8 cellular contexts compared by ENCODE assay signal in genomic region chr10:79137826-79138225, GRCh38.
DNase-seq lines count a peak whose midpoint lies in the region; ATAC-seq, FAIRE-seq and TF ChIP-seq lines count a peak whose summit lies in the region.

No MANE protein-coding gene starts in this region.

- H3K27me3 Mint-ChIP-seq in naive thymus-derived CD8-positive, alpha-beta T cell, result no peaks in the 10 kb centered on the region
- H3K27me3 Mint-ChIP-seq in Calu3 (ENCODE audit: unreplicated experiment), result no peaks in the 10 kb centered on the region

- BruUV-seq in OCI-LY7 (replicated peaks; lab: Mats Ljungman, UMichigan) (no TSS peak), GM12878 (replicated peaks; lab: Mats Ljungman, UMichigan) (no TSS peak), Calu3 (replicated peaks; lab: Mats Ljungman, UMichigan) (no TSS peak)

- DNase-seq in GM13976 (ENCODE audit: low spot score), result peak; percentile 82
- peak; percentile 85 for DNase-seq in OCI-LY7 (ENCODE audit: low spot score)
- DNase-seq in GM12878 (ENCODE audit: low read depth, low spot score), result peak; percentile 26
- peak in 9 of 10 donors; percentile 9 to 70 (median 31) for DNase-seq in naive thymus-derived CD8-positive, alpha-beta T cell
- no peak for DNase-seq in RKO (ENCODE audit: low spot score)
- no peak for DNase-seq in Calu3
- no peak for DNase-seq in COLO829 (ENCODE audit: low spot score)

- SMC1A ChIA-PET in GM12878 (lab: Charles Lee; ENCODE audit: uncharacterized antibody, unreplicated experiment), result no interaction called here

- intact Hi-C loops in OCI-LY7 (cut with micrococcal nuclease; ENCODE audit: unreplicated experiment), result loop anchor here (2.0 to 5.0 kb wide), 4 partner anchors 39 to 1106 kb away; partner anchors contain the start of genes RPS24 and ZMIZ1
- intact Hi-C loops in GM12878 (cut with micrococcal nuclease; ENCODE audit: unreplicated experiment), result no loop called here
- intact Hi-C loops in Calu3 (cut with micrococcal nuclease; ENCODE audit: unreplicated experiment), result no loop called here

- TF ChIP-seq CTCF in GM13976 (IDR thresholded peaks at IDR 0.05; ENCODE audit: borderline replicate concordance, control extremely low read depth, extremely low read depth, insufficient read depth, missing control alignments), result no peak
- TF ChIP-seq CTCF in OCI-LY7 (conservative IDR thresholded peaks at IDR 0.05; ENCODE audit: low read length), result no peak
- TF ChIP-seq CTCF in GM12878 (IDR thresholded peaks at IDR 0.05 in 2 of 3, conservative IDR thresholded peaks at IDR 0.05 in 1 of 3; ENCODE audit: control insufficient read depth in 2 of 3, extremely low read depth in 1 of 3, insufficient read depth in 1 of 3, low read depth in 3 of 3, low read length in 3 of 3), result no peak
- TF ChIP-seq CTCF in Calu3 (IDR thresholded peaks at IDR 0.05; ENCODE audit: unreplicated experiment), result no peak

- H3K36me3 Mint-ChIP-seq in naive thymus-derived CD8-positive, alpha-beta T cell, result peaks cover 0 to 8% (median 0%) of the 10 kb centered on the region in 3 donors
- peaks cover 7% of the 10 kb centered on the region for H3K36me3 Mint-ChIP-seq in Calu3 (ENCODE audit: insufficient read depth, unreplicated experiment)

- H3K27me3 ChIP-seq in GM12878 (replicated peaks in 1 of 2; ENCODE audit: control insufficient read depth in 2 of 2, insufficient read depth in 2 of 2, low read length in 1 of 2), result no peaks in the 10 kb centered on the region

- peak; percentile 68 for ATAC-seq in HG02588 (IDR thresholded peaks at IDR 0.05; ENCODE audit: unreplicated experiment)
- peak; percentile 90 for ATAC-seq in GM12878
- ATAC-seq in naive thymus-derived CD8-positive, alpha-beta T cell, result peak; percentile 72 to 75

- H3K36me3 ChIP-seq in OCI-LY7 (ENCODE audit: insufficient read depth, low read length) (no peaks in the 10 kb centered on the region), GM12878 (ENCODE audit: control insufficient read depth in 2 of 2, insufficient read depth in 2 of 2, low read length in 1 of 2) (no peaks in the 10 kb centered on the region)

- RAD21 ChIA-PET in GM12878 (lab: Charles Lee; ENCODE audit: unreplicated experiment), result no interaction called here

- H3K4me3 Mint-ChIP-seq in naive thymus-derived CD8-positive, alpha-beta T cell, result peak overlapping the region; percentile 60 to 84 (median 77)
- H3K4me3 Mint-ChIP-seq in Calu3 (ENCODE audit: low read depth, unreplicated experiment), result no peak overlapping the region

- TF ChIP-seq RAD21 in GM12878 (IDR thresholded peaks at IDR 0.05; ENCODE audit: insufficient read depth, low read depth, low read length), result no peak

- H3K9me3 ChIP-seq in OCI-LY7 (ENCODE audit: low read length) (no peaks in the 10 kb centered on the region), GM12878 (replicated peaks; ENCODE audit: control insufficient read depth, insufficient read depth, low read length) (no peaks in the 10 kb centered on the region)

- H3K4me3 ChIP-seq in OCI-LY7 (ENCODE audit: low read depth, low read length, poor library complexity, severe bottlenecking) (peak overlapping the region; percentile 67), GM12878 (peak overlapping the region; percentile 35; the same call in 1 of the 2 replicates)

- H3K27ac Mint-ChIP-seq in naive thymus-derived CD8-positive, alpha-beta T cell, result peak overlapping the region; percentile 83 to 92 (median 89)
- H3K27ac Mint-ChIP-seq in Calu3 (ENCODE audit: unreplicated experiment), result no peak overlapping the region

- TF ChIP-seq POLR2A in GM12878 (IDR thresholded peaks at IDR 0.05; ENCODE audit: low read depth, low read length), result peak; percentile 61; the same call in 1 of the 2 replicates

- peak overlapping the region; percentile 35; the same call in 1 of the 2 replicates for H2AFZ ChIP-seq in OCI-LY7 (ENCODE audit: low read length)
- H2AFZ ChIP-seq in GM12878 (ENCODE audit: control insufficient read depth, low read depth, low read length), result peak overlapping the region; percentile 61

- peak; percentile 35 to 36; a peak in 1 of 4 replicates for TF ChIP-seq EP300 in GM12878 (IDR thresholded peaks at IDR 0.05; ENCODE audit: borderline replicate concordance in 1 of 2, control insufficient read depth in 1 of 2, low read depth in 2 of 2, low read length in 2 of 2)

- H3K4me2 ChIP-seq in OCI-LY7 (ENCODE audit: low read length), result peak overlapping the region; percentile 91
- H3K4me2 ChIP-seq in GM12878 (ENCODE audit: control insufficient read depth, insufficient read depth), result peak overlapping the region; percentile 93

- POLR2A ChIA-PET in OCI-LY7 (lab: Charles Lee) (interaction anchor here (1.2 to 1.9 kb wide), 3 partner anchors 36 to 39 kb away, joined by 4 to 11 read pairs (median 4); no protein-coding TSS in a partner anchor), GM12878 (lab: Charles Lee) (no interaction called here)
- POLR2A ChIA-PET in naive thymus-derived CD8-positive, alpha-beta T cell (lab: Charles Lee), result interaction anchor here (1.0 to 2.2 kb wide), 3 partner anchors 8 to 68 kb away, joined by 3 to 13 read pairs (median 5); partner anchors contain the start of gene ZMIZ1

- H4K20me1 ChIP-seq in OCI-LY7 (ENCODE audit: insufficient read depth, low read length), result no peaks in the 10 kb centered on the region
- no peaks in the 10 kb centered on the region for H4K20me1 ChIP-seq in GM12878 (ENCODE audit: control insufficient read depth, insufficient read depth)

- no peak for FAIRE-seq in GM12878 (lab: Jason Lieb, UNC)

- peak overlapping the region; percentile 45; the same call in 1 of the 2 replicates for H3K9ac ChIP-seq in GM12878 (ENCODE audit: control insufficient read depth, insufficient read depth, low read length)

- no peaks in the 10 kb centered on the region for H3K9me3 Mint-ChIP-seq in naive thymus-derived CD8-positive, alpha-beta T cell
- no peaks in the 10 kb centered on the region for H3K9me3 Mint-ChIP-seq in Calu3 (ENCODE audit: low read depth, unreplicated experiment)

- CTCF ChIA-PET in OCI-LY7 (lab: Charles Lee; ENCODE audit: unreplicated experiment), result interaction anchor here (1.1 to 1.5 kb wide), 2 partner anchors 39 to 58 kb away, joined by 3 to 8 read pairs; no protein-coding TSS in a partner anchor
- CTCF ChIA-PET in GM12878 (lab: Yijun Ruan, JAX), result interaction anchor here (0.7 to 1.1 kb wide), 5 partner anchors 58 to 1090 kb away, joined by 3 to 4 read pairs (median 3); no protein-coding TSS in a partner anchor
- CTCF ChIA-PET in Calu3 (lab: Charles Lee), result no interaction called here

- H3K4me1 Mint-ChIP-seq in naive thymus-derived CD8-positive, alpha-beta T cell, result peaks cover 42 to 83% (median 80%) of the 10 kb centered on the region in 4 donors
- peaks cover 8% of the 10 kb centered on the region for H3K4me1 Mint-ChIP-seq in Calu3 (ENCODE audit: low read depth, unreplicated experiment)

- in situ Hi-C loops in GM13976 (cut with MboI; ENCODE audit: low sequenced_read_pairs, unreplicated experiment), result no loop called here
- in situ Hi-C loops in GM12878 (cut with MboI), result no loop called here

- 15% methylated on average over 9 of the region's 13 CpGs for WGBS in GM12878 (ENCODE audit: insufficient coverage, insufficient replicate concordance, low lambda C conversion rate, missing lambda C conversion rate)

- peaks cover 4% of the 10 kb centered on the region; the same call in 1 of the 2 replicates for H3K79me2 ChIP-seq in OCI-LY7 (ENCODE audit: insufficient read depth, low read depth, low read length)
- no peaks in the 10 kb centered on the region for H3K79me2 ChIP-seq in GM12878 (ENCODE audit: control insufficient read depth, insufficient read depth, low read length)

- no peaks in the 10 kb centered on the region for H3K9me2 ChIP-seq in OCI-LY7 (ENCODE audit: insufficient read depth, low read length)

- peak overlapping the region; percentile 75 for H3K27ac ChIP-seq in OCI-LY7 (ENCODE audit: low read depth, low read length, poor library complexity, severe bottlenecking)
- H3K27ac ChIP-seq in GM12878 (ENCODE audit: control insufficient read depth, insufficient read depth), result peak overlapping the region; percentile 52

- H3K4me1 ChIP-seq in OCI-LY7 (ENCODE audit: insufficient read depth, low read length, poor library complexity, severe bottlenecking) (peaks cover 61% of the 10 kb centered on the region), GM12878 (ENCODE audit: control insufficient read depth, insufficient read depth, low read length) (peaks cover 28% of the 10 kb centered on the region)

TF ChIP-seq in GM12878, 131 proteins besides CTCF, POLR2A, EP300 and RAD21 (continues in another document):
- TF ChIP-seq BCL11A (IDR thresholded peaks at IDR 0.05; ENCODE audit: low read depth, low read length) (0 out of 2 replicates have a peak, but pooled peaks have one; percentile 4), RUNX3 (IDR thresholded peaks at IDR 0.05; ENCODE audit: low read length) (peak; percentile 88), CBFB (IDR thresholded peaks at IDR 0.05; ENCODE audit: low read depth) (peak; percentile 55; the same call in 1 of the 2 replicates), EGR1 (IDR thresholded peaks at IDR 0.05; ENCODE audit: borderline replicate concordance in 1 of 2, low read depth in 2 of 2, low read length in 2 of 2) (peak in 1 of 2 experiments; percentile 39; a peak in 1 of 3 replicates), RELB (IDR thresholded peaks at IDR 0.05; ENCODE audit: low read depth) (peak; percentile 45; the same call in 1 of the 2 replicates), IKZF1 (conservative IDR thresholded peaks at IDR 0.05) (peak; percentile 64), EED (IDR thresholded peaks at IDR 0.05; ENCODE audit: low read depth) (peak; percentile 62), MEF2B (IDR thresholded peaks at IDR 0.05; ENCODE audit: partially characterized antibody, poor library complexity, severe bottlenecking) (peak; percentile 14), MYB (IDR thresholded peaks at IDR 0.05; ENCODE audit: borderline replicate concordance, low read depth, low read length) (0 out of 2 replicates have a peak, but pooled peaks have one; percentile 36), SUPT20H (IDR thresholded peaks at IDR 0.05; ENCODE audit: borderline replicate concordance, control insufficient read depth, low read depth, low read length) (no peak)

Comparison
In these comparisons a context has a peak if more than half of its experiments do, and no peak if none do; other contexts are left out.
1. DNase-seq: peak in GM13976 (single experiment), OCI-LY7 (single experiment), GM12878 (single experiment) and naive thymus-derived CD8-positive, alpha-beta T cell (9 of 10); none in RKO (single experiment), Calu3 (single experiment) and COLO829 (single experiment).
2. Peak in every context shown above with its lines, with median percentiles within 50 percentile points of each other: ATAC-seq.